In genomic region chr4:3237711-3238560, GRCh38 we compare ENCODE assay signal across 15 cellular contexts. TPM values are rescaled to one million over a fixed set of nuclear protein-coding genes. Genes with fewer than 3 reads are reported as not detected.
DNase-seq lines count a peak whose midpoint lies in the region; ATAC-seq, FAIRE-seq and TF ChIP-seq lines count a peak whose summit lies in the region.
"Had no signal": no experiment of that assay in that cellular context is flagged by ENCODE, and none has a peak within 500 bp of the region (broad histone marks: within the 10 kb centered on the region; RNA-seq: fewer than 3 reads in every experiment).

No MANE protein-coding gene starts in this region.

- 80 to 83% methylated on average over 24 to 26 of the region's 26 CpGs for WGBS in endodermal cell (ENCODE audit: insufficient coverage in 1 of 2, insufficient read length in 1 of 2), 2 experiments

- CTCF ChIA-PET in Caco-2 (lab: Charles Lee), result no interaction called here

- no peaks in the 10 kb centered on the region for H3K27me3 ChIP-seq in BLaER1
- H3K27me3 ChIP-seq in HAP-1 (ENCODE audit: low read depth), result no peaks in the 10 kb centered on the region
- no peaks in the 10 kb centered on the region for H3K27me3 ChIP-seq in endodermal cell (ENCODE audit: control insufficient read depth, insufficient read depth, low read length, poor library complexity, severe bottlenecking)
- H3K27me3 ChIP-seq in Caco-2 (replicated peaks; ENCODE audit: control insufficient read depth, insufficient read depth, low read length), result no peaks in the 10 kb centered on the region

- H3K4me1 ChIP-seq in BLaER1, result peaks cover 70% of the 10 kb centered on the region
- peaks cover 5% of the 10 kb centered on the region; the same call in 1 of the 2 replicates for H3K4me1 ChIP-seq in HAP-1
- H3K4me1 ChIP-seq in endodermal cell (ENCODE audit: control insufficient read depth, insufficient read depth, low read length), result no peaks in the 10 kb centered on the region
- no peaks in the 10 kb centered on the region for H3K4me1 ChIP-seq in Caco-2
- H3K4me1 ChIP-seq: A549 had no signal

- intact Hi-C loops in Caco-2 (cut with micrococcal nuclease; ENCODE audit: unreplicated experiment), result no loop called here

- no peaks in the 10 kb centered on the region for H4K20me1 ChIP-seq in BLaER1

- H3K27ac ChIP-seq in BLaER1 (peak overlapping the region; percentile 94), endodermal cell (ENCODE audit: low read depth, low read length) (peak overlapping the region; percentile 82)
- H3K27ac ChIP-seq: A549 had no signal

- H3K27me3 Mint-ChIP-seq in endodermal cell (ENCODE audit: insufficient read depth) (no peaks in the 10 kb centered on the region), Caco-2 (ENCODE audit: insufficient read depth, unreplicated experiment) (no peaks in the 10 kb centered on the region)

- BruUV-seq in Caco-2 (replicated peaks; lab: Mats Ljungman, UMichigan), result no TSS peak

- H3K4me3 ChIP-seq in BLaER1 (peak overlapping the region; percentile 45; the same call in 1 of the 2 replicates), HAP-1 (no peak overlapping the region), endodermal cell (ENCODE audit: low read length) (no peak overlapping the region), Caco-2 (ENCODE audit: low read depth, low read length) (no peak overlapping the region)
- H3K4me3 ChIP-seq: A549 had no signal

- H3K9me3 Mint-ChIP-seq in endodermal cell (no peaks in the 10 kb centered on the region), Caco-2 (ENCODE audit: unreplicated experiment) (no peaks in the 10 kb centered on the region)

- H3K4me3 Mint-ChIP-seq in endodermal cell, result no peak overlapping the region
- H3K4me3 Mint-ChIP-seq in Caco-2 (ENCODE audit: unreplicated experiment), result no peak overlapping the region
- H3K4me3 Mint-ChIP-seq: CD14-positive monocyte had no signal

- peaks cover 5% of the 10 kb centered on the region for H3K4me1 Mint-ChIP-seq in endodermal cell
- H3K4me1 Mint-ChIP-seq in Caco-2 (ENCODE audit: low read depth, unreplicated experiment), result no peaks in the 10 kb centered on the region
- H3K4me1 Mint-ChIP-seq: CD14-positive monocyte had no signal

- no peaks in the 10 kb centered on the region for H3K9me3 ChIP-seq in BLaER1
- H3K9me3 ChIP-seq in HAP-1, result no peaks in the 10 kb centered on the region
- no peaks in the 10 kb centered on the region for H3K9me3 ChIP-seq in endodermal cell (ENCODE audit: control insufficient read depth, low read length)
- no peaks in the 10 kb centered on the region for H3K9me3 ChIP-seq in Caco-2
- H3K9me3 ChIP-seq: A549 had no signal

- no peak for FAIRE-seq in H54 (lab: Jason Lieb, UNC)
- FAIRE-seq: A549 had no signal

- no peak overlapping the region for H3K27ac Mint-ChIP-seq in endodermal cell
- no peak overlapping the region for H3K27ac Mint-ChIP-seq in Caco-2 (ENCODE audit: unreplicated experiment)

- peak; percentile 70 to 74 for DNase-seq in HAP-1 (ENCODE audit: low spot score in 2 of 2)
- no peak for DNase-seq in endodermal cell
- DNase-seq in left kidney (ENCODE audit: low read depth, low spot score), result peak; percentile 65
- DNase-seq in NCI-H1436 (lab: John Stamatoyannopoulos, UW), result no peak
- DNase-seq in H54 (ENCODE audit: insufficient read length, low spot score), result no peak
- no peak for DNase-seq in Caco-2
- DNase-seq: COR-L47; NCI-H1105 treated with DMSO at 0.1 percent for 48 hours; NCI-H446 treated with DMSO at 0.1 percent for 48 hours; NK-92 treated with Interleukin-12 subunit alpha and Interleukin-12 subunit beta, amount 100 ng/mL, for 24 hours; RPMI8226 had no signal

- POLR2A ChIA-PET in Caco-2 (lab: Charles Lee), result no interaction called here

- H3K36me3 ChIP-seq in BLaER1 (peaks cover 63% of the 10 kb centered on the region), HAP-1 (replicated peaks) (peaks cover 17% of the 10 kb centered on the region), endodermal cell (ENCODE audit: control insufficient read depth, insufficient read depth, low read length) (peaks cover 37% of the 10 kb centered on the region), Caco-2 (ENCODE audit: control insufficient read depth, insufficient read depth, low read length) (no peaks in the 10 kb centered on the region; the same call in 1 of the 2 replicates)

- no peak for ATAC-seq in GM18870 (IDR thresholded peaks at IDR 0.05; ENCODE audit: unreplicated experiment)
- ATAC-seq: A549 had no signal

- no peak for TF ChIP-seq POLR2A in H54 (IDR thresholded peaks at IDR 0.05; ENCODE audit: low read depth, low read length)

- peak overlapping the region; percentile 86 for H3K4me2 ChIP-seq in BLaER1
- H3K4me2 ChIP-seq: A549 had no signal

- H3K9ac ChIP-seq in BLaER1 (peak overlapping the region; percentile 80), endodermal cell (ENCODE audit: extremely low read depth, low read length, poor library complexity, severe bottlenecking) (no peak overlapping the region)

- H3K36me3 Mint-ChIP-seq in endodermal cell (ENCODE audit: low read depth) (peaks cover 57% of the 10 kb centered on the region), Caco-2 (ENCODE audit: insufficient read depth, unreplicated experiment) (peaks cover 51% of the 10 kb centered on the region)

- in situ Hi-C loops in HAP-1 (cut with MboI; ENCODE audit: low sequenced_read_pairs), result no loop called here

- TF ChIP-seq CTCF in endodermal cell (conservative IDR thresholded peaks at IDR 0.05), result no peak
- TF ChIP-seq CTCF in Caco-2 (IDR thresholded peaks at IDR 0.05; ENCODE audit: insufficient read depth in 1 of 2, low read depth in 1 of 2, low read length in 1 of 2, severe bottlenecking in 1 of 2, unreplicated experiment in 1 of 2), result no peak

RNA-seq across cellular contexts. Expression of gene MSANTD1, which starts 11.0 kb away (rescaled TPM):
- total RNA-seq in endodermal cell (1 to 10 TPM in 1 of 2 donors, under 1 TPM in 1; 1.00 to 2.5 TPM), Caco-2 (2022) (0.93 and 0.95 TPM in 2 replicates)
- 0.32 TPM for polyA plus RNA-seq in endodermal cell (2013, experiment 1 of 2)
- polyA plus RNA-seq in endodermal cell (2013, experiment 2 of 2), result 0.41 TPM
- polyA plus RNA-seq: CD14-positive monocyte had no signal

RNA-seq across cellular contexts. Expression of gene RGS12, which starts 54.9 kb away (rescaled TPM):
- total RNA-seq in endodermal cell (10 to 100 TPM; 45.2 to 48.6 TPM), Caco-2 (2022) (23.1 and 24.1 TPM in 2 replicates)
- polyA plus RNA-seq in endodermal cell (2013, experiment 1 of 2), result 47.0 TPM
- polyA plus RNA-seq in endodermal cell (2013, experiment 2 of 2), result 44.0 TPM

Comparison
In these comparisons a context has a peak if more than half of its experiments do, and no peak if none do; other contexts are left out.
1. DNase-seq: peak in HAP-1 (2 of 2) and left kidney (single experiment); none in endodermal cell (single experiment), NCI-H1436 (single experiment), H54 (single experiment) and Caco-2 (0 of 2).